In genomic region chr20:561437-562231, GRCh38 we compare ENCODE assay signal across 9 cellular contexts. TPM values are rescaled to one million over a fixed set of nuclear protein-coding genes. Genes with fewer than 3 reads are reported as not detected.
DNase-seq lines count a peak whose midpoint lies in the region; ATAC-seq, FAIRE-seq and TF ChIP-seq lines count a peak whose summit lies in the region.
"Had no signal": no experiment of that assay in that cellular context is flagged by ENCODE, and none has a peak within 500 bp of the region (broad histone marks: within the 10 kb centered on the region; RNA-seq: fewer than 3 reads in every experiment).

No MANE protein-coding gene starts in this region.

- H3K4me1 ChIP-seq in A549 (no peaks in the 10 kb centered on the region), right cardiac atrium (ENCODE audit: control insufficient read depth, insufficient read depth, low read length) (no peaks in the 10 kb centered on the region)

- TF ChIP-seq CTCF in A549 (IDR thresholded peaks at IDR 0.05): peak; percentile 98
- peak; percentile 97 for TF ChIP-seq CTCF in GM12875 (IDR thresholded peaks at IDR 0.05; ENCODE audit: borderline replicate concordance, insufficient read depth, low read depth, low read length)
- peak; percentile 99 for TF ChIP-seq CTCF in retinal pigment epithelial cell (conservative IDR thresholded peaks at IDR 0.05; ENCODE audit: low read depth, low read length)

- CTCF ChIA-PET in A549 (lab: Yijun Ruan, JAX): interaction anchor here (0.5 to 20.9 kb wide), 55 partner anchors 13 to 424 kb away, joined by 3 to 432 read pairs (median 4); partner anchors contain the start of genes CSNK2A1, SLC52A3 and SRXN1

- no peak overlapping the region for H3K4me3 ChIP-seq in A549
- no peak overlapping the region for H3K4me3 ChIP-seq in GM12875 (ENCODE audit: low read depth, low read length)
- H3K4me3 ChIP-seq in SK-N-MC: no peak overlapping the region
- no peak overlapping the region for H3K4me3 ChIP-seq in right cardiac atrium (ENCODE audit: low read length)
- H3K4me3 ChIP-seq in retinal pigment epithelial cell (ENCODE audit: low read length): no peak overlapping the region

- POLR2A ChIA-PET in A549 (lab: Yijun Ruan, JAX): interaction anchor here (1.0 kb wide), 1 partner anchor 18 kb away, joined by 4 read pairs; the partner anchor contains the start of gene CSNK2A1

- no peak for TF ChIP-seq POLR2A in A549 (IDR thresholded peaks at IDR 0.05; ENCODE audit: low read length)

- intact Hi-C loops in right cardiac atrium (cut with DNase I): loop anchor here (2.0 to 10.0 kb wide), 7 partner anchors 83 to 177 kb away; no protein-coding TSS in a partner anchor

- no peak overlapping the region for H3K9ac ChIP-seq in SK-N-MC (ENCODE audit: insufficient read length)

- H3K27me3 ChIP-seq in right cardiac atrium (ENCODE audit: control insufficient read depth, insufficient read depth): no peaks in the 10 kb centered on the region

- DNase-seq in A549 (ENCODE audit: low read depth in 1 of 2, low spot score in 1 of 2): peak; percentile 80 to 87
- DNase-seq in NAMALWA (ENCODE audit: low spot score): peak; percentile 85
- DNase-seq in SK-N-MC (ENCODE audit: low read depth, low spot score): peak; percentile 34
- DNase-seq in amniotic epithelial cell (ENCODE audit: low read depth): peak; percentile 52
- DNase-seq in right cardiac atrium: peak; percentile 42 to 72 (median 68)
- DNase-seq in retinal pigment epithelial cell (ENCODE audit: low read depth): no peak

- FAIRE-seq in A549 (lab: Jason Lieb, UNC): peak; percentile 99

- 16% methylated on average over 12 of the region's 12 CpGs for whole genome bisulfite sequencing in A549 (ENCODE audit: missing lambda C conversion rate)
- WGBS in right cardiac atrium: 31% methylated on average over 12 of the region's 12 CpGs

- ATAC-seq in A549 (peak; percentile 78 to 93), right cardiac atrium (peak; percentile 77 to 85), HG03565 (IDR thresholded peaks at IDR 0.05; ENCODE audit: unreplicated experiment) (no peak)

- H3K9me3 ChIP-seq in A549: no peaks in the 10 kb centered on the region
- H3K9me3 ChIP-seq in SK-N-MC (ENCODE audit: low read depth, low read length): no peaks in the 10 kb centered on the region
- no peaks in the 10 kb centered on the region for H3K9me3 ChIP-seq in right cardiac atrium (ENCODE audit: control insufficient read depth, low read length)

- peak; percentile 95 to 97 for TF ChIP-seq RAD21 in A549 (conservative IDR thresholded peaks at IDR 0.05 in 1 of 2, IDR thresholded peaks at IDR 0.05 in 1 of 2)

- peak overlapping the region; percentile 15; the same call in 1 of the 3 replicates for H3K4me2 ChIP-seq in A549

- no peaks in the 10 kb centered on the region for H3K36me3 ChIP-seq in SK-N-MC (ENCODE audit: insufficient read depth, low read length)

- TF ChIP-seq EP300 in A549 (IDR thresholded peaks at IDR 0.05): no peak

- no peak overlapping the region for H3K27ac ChIP-seq in A549
- H3K27ac ChIP-seq in SK-N-MC: no peak overlapping the region
- H3K27ac ChIP-seq in right cardiac atrium (ENCODE audit: low read length): no peak overlapping the region

TF ChIP-seq in A549, 52 proteins besides CTCF, POLR2A, EP300 and RAD21:
- TF ChIP-seq MYC (IDR thresholded peaks at IDR 0.05; ENCODE audit: borderline replicate concordance, low read length): no peak
- 0 out of 2 replicates have a peak, but pooled peaks have one; percentile 8 for TF ChIP-seq MAZ (IDR thresholded peaks at IDR 0.05; ENCODE audit: borderline replicate concordance, low read depth, low read length)
- no peak for TF ChIP-seq RCOR1 (IDR thresholded peaks at IDR 0.05; ENCODE audit: low read depth, low read length)
- no peak for TF ChIP-seq EHF (CRISPR knock-in tag; IDR thresholded peaks at IDR 0.05)
- no peak for TF ChIP-seq FOSL2 (IDR thresholded peaks at IDR 0.05)
- peak; percentile 2; the same call in 1 of the 2 replicates for TF ChIP-seq FOSL2 (CRISPR knock-in tag; IDR thresholded peaks at IDR 0.05)
- TF ChIP-seq ZFP36 (IDR thresholded peaks at IDR 0.05; ENCODE audit: borderline replicate concordance, partially characterized antibody): no peak
- TF ChIP-seq NPAS2 (CRISPR knock-in tag; IDR thresholded peaks at IDR 0.05; ENCODE audit: borderline replicate concordance): no peak
- no peak for TF ChIP-seq ZC3H11A (IDR thresholded peaks at IDR 0.05)
- TF ChIP-seq SMC3 (IDR thresholded peaks at IDR 0.05): peak; percentile 98
- no peak for TF ChIP-seq BHLHE40 (IDR thresholded peaks at IDR 0.05; ENCODE audit: low read depth, low read length)
- no peak for TF ChIP-seq CBX2 (IDR thresholded peaks at IDR 0.05; ENCODE audit: borderline replicate concordance, low read depth)
- no peak for TF ChIP-seq KDM1A (IDR thresholded peaks at IDR 0.05; ENCODE audit: low read depth)
- TF ChIP-seq SREBF2 (IDR thresholded peaks at IDR 0.05): no peak
- TF ChIP-seq CBX8 (IDR thresholded peaks at IDR 0.05): no peak
- TF ChIP-seq ESRRA (IDR thresholded peaks at IDR 0.05; ENCODE audit: borderline replicate concordance, low read length): no peak
- no peak for TF ChIP-seq HDAC2 (IDR thresholded peaks at IDR 0.05)
- TF ChIP-seq NR3C1 (IDR thresholded peaks at IDR 0.05): no peak
- TF ChIP-seq NFE2L2 (conservative IDR thresholded peaks at IDR 0.05; ENCODE audit: low read length): no peak
- TF ChIP-seq HOXA7 (CRISPR knock-in tag; IDR thresholded peaks at IDR 0.05): no peak
- TF ChIP-seq TP53 (CRISPR knock-in tag; IDR thresholded peaks at IDR 0.05): no peak
- TF ChIP-seq, protein P1, sequence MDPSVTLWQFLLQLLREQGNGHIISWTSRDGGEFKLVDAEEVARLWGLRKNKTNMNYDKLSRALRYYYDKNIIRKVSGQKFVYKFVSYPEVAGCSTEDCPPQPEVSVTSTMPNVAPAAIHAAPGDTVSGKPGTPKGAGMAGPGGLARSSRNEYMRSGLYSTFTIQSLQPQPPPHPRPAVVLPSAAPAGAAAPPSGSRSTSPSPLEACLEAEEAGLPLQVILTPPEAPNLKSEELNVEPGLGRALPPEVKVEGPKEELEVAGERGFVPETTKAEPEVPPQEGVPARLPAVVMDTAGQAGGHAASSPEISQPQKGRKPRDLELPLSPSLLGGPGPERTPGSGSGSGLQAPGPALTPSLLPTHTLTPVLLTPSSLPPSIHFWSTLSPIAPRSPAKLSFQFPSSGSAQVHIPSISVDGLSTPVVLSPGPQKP (IDR thresholded peaks at IDR 0.05; ENCODE audit: low read depth, low read length): no peak
- TF ChIP-seq BCL3 (IDR thresholded peaks at IDR 0.05): no peak
- TF ChIP-seq MAFK (IDR thresholded peaks at IDR 0.05; ENCODE audit: partially characterized antibody): no peak
- TF ChIP-seq, protein P2, sequence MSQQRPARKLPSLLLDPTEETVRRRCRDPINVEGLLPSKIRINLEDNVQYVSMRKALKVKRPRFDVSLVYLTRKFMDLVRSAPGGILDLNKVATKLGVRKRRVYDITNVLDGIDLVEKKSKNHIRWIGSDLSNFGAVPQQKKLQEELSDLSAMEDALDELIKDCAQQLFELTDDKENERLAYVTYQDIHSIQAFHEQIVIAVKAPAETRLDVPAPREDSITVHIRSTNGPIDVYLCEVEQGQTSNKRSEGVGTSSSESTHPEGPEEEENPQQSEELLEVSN (IDR thresholded peaks at IDR 0.05; ENCODE audit: borderline replicate concordance, low read depth): no peak

RNA-seq across cellular contexts. Expression of gene CSNK2A1, which starts 18.0 kb away (rescaled TPM):
- polyA plus RNA-seq in A549 (2011; rRNA removed) (231 and 306 TPM in 2 replicates), A549 (2017; fragmentation: RNase III; extraction: RNeasy Plus Mini Kit Qiagen cat#74134 plus additional on column Dnase treatment) (155 to 157 TPM (median 156 TPM) in 3 replicates), right cardiac atrium (36.8 TPM)
- 98.3 and 99.8 TPM in 2 replicates for polyA plus RNA-seq in A549 (2012; cell fraction: cytosol; rRNA removed)
- polyA plus RNA-seq in A549 (2012; cell fraction: nucleus; rRNA removed): 97.3 and 104 TPM in 2 replicates
- polyA minus RNA-seq in A549 (2011; rRNA and poly(A)+ RNA removed): 263 and 303 TPM in 2 replicates
- total RNA-seq in right cardiac atrium: 100 to 1,000 TPM; 105 to 118 (median 109) TPM

RNA-seq across cellular contexts. Expression of gene TCF15, which starts 48.5 kb away (rescaled TPM):
- polyA plus RNA-seq in A549 (2011; rRNA removed): not detected in 2 replicates
- polyA plus RNA-seq in A549 (2012; cell fraction: cytosol; rRNA removed): not detected in 2 replicates
- polyA plus RNA-seq in A549 (2012; cell fraction: nucleus; rRNA removed): not detected in 2 replicates
- polyA plus RNA-seq in A549 (2017; fragmentation: RNase III; extraction: RNeasy Plus Mini Kit Qiagen cat#74134 plus additional on column Dnase treatment): not detected in 3 replicates
- not detected in 2 replicates for polyA minus RNA-seq in A549 (2011; rRNA and poly(A)+ RNA removed)
- 1 to 10 TPM; 4.0 to 9.3 (median 7.8) TPM for total RNA-seq in right cardiac atrium
- 7.4 TPM for polyA plus RNA-seq in right cardiac atrium
- total RNA-seq: mononuclear cell had no signal
